ENCODE assay signal across 7 cellular contexts in genomic region chr14:100030006-100030405, GRCh38. TPM values are rescaled to one million over a fixed set of nuclear protein-coding genes. Genes with fewer than 3 reads are reported as not detected.
DNase-seq lines count a peak whose midpoint lies in the region; ATAC-seq, FAIRE-seq and TF ChIP-seq lines count a peak whose summit lies in the region.
"Not testable (repeated sequence)": the region's sequence is repeated elsewhere in the genome, so short reads cannot be mapped to it uniquely, and the experiment has no call there.

No MANE protein-coding gene starts in this region.

- RAD21 ChIA-PET in HCT116 (lab: Charles Lee; ENCODE audit: low non-redundant PET in 1 of 2, low total read pairs in 2 of 2, uncharacterized antibody in 2 of 2, unreplicated experiment in 2 of 2), result not testable (repeated sequence)

- H3K27ac ChIP-seq in HCT116 (ENCODE audit: low read depth, low read length); K562 (ENCODE audit: extremely low read depth, low read depth, low read length): not testable (repeated sequence)
- peak overlapping the region; percentile 99 for H3K27ac ChIP-seq in RWPE2 (ENCODE audit: poor library complexity, severe bottlenecking)
- H3K27ac ChIP-seq in hepatocyte, result peak overlapping the region; percentile 82
- H3K27ac ChIP-seq in osteoblast (ENCODE audit: low read depth, low read length), result peak overlapping the region; percentile 100
- H3K27ac ChIP-seq in subcutaneous abdominal adipose tissue (ENCODE audit: low read depth, low read length), result peak overlapping the region; percentile 79

- not testable (repeated sequence) for DNase-seq in HCT116 (ENCODE audit: low read depth, low spot score); RWPE2 (ENCODE audit: low spot score); K562 (ENCODE audit: extremely low read depth in 1 of 4, low spot score in 3 of 4); hepatocyte (ENCODE audit: low spot score); osteoblast (ENCODE audit: insufficient read length, low spot score, missing footprints)
- DNase-seq in epithelial cell of esophagus (ENCODE audit: low read depth), result peak; percentile 27

- ATAC-seq in HCT116; RWPE2 (ENCODE audit: low read depth); K562: not testable (repeated sequence)

- not testable (repeated sequence) for H2AFZ ChIP-seq in HCT116 (ENCODE audit: low read depth, low read length, poor library complexity, severe bottlenecking); K562 (ENCODE audit: low read depth, low read length); hepatocyte; osteoblast (ENCODE audit: low read length)

- H3K9me3 ChIP-seq in HCT116 (ENCODE audit: control insufficient read depth in 1 of 2, insufficient read depth in 1 of 2, low read depth in 1 of 2, low read length in 2 of 2); RWPE2 (ENCODE audit: severe bottlenecking); K562 (replicated peaks; ENCODE audit: control insufficient read depth, insufficient read depth, low read depth, low read length); hepatocyte (ENCODE audit: low read depth); osteoblast (ENCODE audit: low read depth, low read length); subcutaneous abdominal adipose tissue (ENCODE audit: control insufficient read depth in 5 of 5, low read length in 5 of 5): not testable (repeated sequence)

- not testable (repeated sequence) for H3K36me3 ChIP-seq in HCT116 (ENCODE audit: control insufficient read depth in 1 of 2, insufficient read depth in 2 of 2, low read length in 2 of 2); RWPE2 (ENCODE audit: low read depth); K562 (ENCODE audit: control insufficient read depth, insufficient read depth, low read length); hepatocyte (replicated peaks; ENCODE audit: insufficient read depth, low read depth); osteoblast (ENCODE audit: insufficient read depth, low read length); subcutaneous abdominal adipose tissue (ENCODE audit: control insufficient read depth in 5 of 5, insufficient read depth in 5 of 5, low read length in 5 of 5)

- not testable (repeated sequence) for H3K4me3 ChIP-seq in HCT116 (replicated peaks in 1 of 2; ENCODE audit: low read depth in 1 of 2, low read length in 2 of 2); RWPE2 (ENCODE audit: severe bottlenecking); K562; epithelial cell of esophagus (ENCODE audit: low read length); hepatocyte; osteoblast (ENCODE audit: insufficient read depth, low read length); subcutaneous abdominal adipose tissue (ENCODE audit: low read depth in 1 of 5, low read length in 5 of 5)

- not testable (repeated sequence) for H3K27me3 ChIP-seq in HCT116 (ENCODE audit: insufficient read depth, low read length); RWPE2 (ENCODE audit: insufficient read depth, poor library complexity, severe bottlenecking); K562 (ENCODE audit: control insufficient read depth in 2 of 2, insufficient read depth in 2 of 2, low read length in 2 of 2); hepatocyte; osteoblast (ENCODE audit: insufficient read depth, low read length); subcutaneous abdominal adipose tissue (ENCODE audit: control insufficient read depth in 5 of 5, insufficient read depth in 4 of 5, low read length in 5 of 5)

- BruUV-seq in HCT116 (replicated peaks; lab: Mats Ljungman, UMichigan); K562 (replicated peaks; lab: Mats Ljungman, UMichigan): not testable (repeated sequence)

- H3K9ac ChIP-seq in HCT116 (ENCODE audit: low read length); K562 (ENCODE audit: insufficient read depth in 1 of 2, low read depth in 2 of 2, low read length in 2 of 2); subcutaneous abdominal adipose tissue (ENCODE audit: low read length in 5 of 5): not testable (repeated sequence)

- not testable (repeated sequence) for H3K9me1 ChIP-seq in K562 (ENCODE audit: control insufficient read depth, insufficient read depth, low read length)

- H3K4me2 ChIP-seq in HCT116 (ENCODE audit: low read length), result peak overlapping the region; percentile 87; the same call in 1 of the 2 replicates
- H3K4me2 ChIP-seq in K562 (ENCODE audit: insufficient read depth, low read length); osteoblast (ENCODE audit: insufficient read depth, low read length): not testable (repeated sequence)
- peak overlapping the region; percentile 43 for H3K4me2 ChIP-seq in hepatocyte

- 90% methylated on average over 8 of the region's 13 CpGs for WGBS in K562 (ENCODE audit: insufficient coverage, low coverage, missing lambda C conversion rate)
- 94% methylated on average over 13 of the region's 13 CpGs for WGBS in hepatocyte (ENCODE audit: low lambda C conversion rate, missing lambda C conversion rate)

- not testable (repeated sequence) for TF ChIP-seq RAD21 in HCT116 (IDR thresholded peaks at IDR 0.05; ENCODE audit: low read depth); K562 (CRISPR knock-in tag; conservative IDR thresholded peaks at IDR 0.05 in 1 of 2, IDR thresholded peaks at IDR 0.05 in 1 of 2)

- TF ChIP-seq POLR2A in HCT116 (IDR thresholded peaks at IDR 0.05; ENCODE audit: borderline replicate concordance, extremely low read depth, insufficient read depth, insufficient read length); K562 (conservative IDR thresholded peaks at IDR 0.05): not testable (repeated sequence)

- intact Hi-C loops in HCT116 (cut with micrococcal nuclease); K562 (cut with micrococcal nuclease): not testable (repeated sequence)

- in situ Hi-C loops in K562 (cut with MboI), result not testable (repeated sequence)

- TF ChIP-seq CTCF in HCT116 (IDR thresholded peaks at IDR 0.05 in 2 of 3, conservative IDR thresholded peaks at IDR 0.05 in 1 of 3; ENCODE audit: borderline replicate concordance in 1 of 3, insufficient read depth in 1 of 3, low read depth in 2 of 3, low read length in 2 of 3); RWPE2 (IDR thresholded peaks at IDR 0.05; ENCODE audit: poor library complexity, severe bottlenecking); K562 (IDR thresholded peaks at IDR 0.05 in 2 of 3, conservative IDR thresholded peaks at IDR 0.05 in 1 of 3; ENCODE audit: insufficient read depth in 2 of 3, low read depth in 1 of 3, low read length in 3 of 3); epithelial cell of esophagus (IDR thresholded peaks at IDR 0.05; ENCODE audit: insufficient read depth, low read depth, low read length, missing control alignments); hepatocyte (IDR thresholded peaks at IDR 0.05; ENCODE audit: poor library complexity); osteoblast (IDR thresholded peaks at IDR 0.05; ENCODE audit: extremely low read depth, low read depth, low read length): not testable (repeated sequence)

- POLR2A ChIA-PET in HCT116 (lab: Charles Lee), result not testable (repeated sequence)
- POLR2A ChIA-PET in K562 (lab: Yijun Ruan, JAX), result interaction anchor here (0.6 to 2.0 kb wide), 3 partner anchors 10 to 514 kb away, joined by 3 to 5 read pairs (median 4); no protein-coding TSS in a partner anchor

- H4K20me1 ChIP-seq in HCT116 (ENCODE audit: insufficient read depth); K562 (replicated peaks; ENCODE audit: control insufficient read depth, insufficient read depth, low read length); osteoblast (ENCODE audit: insufficient read depth, low read length): not testable (repeated sequence)
- H4K20me1 ChIP-seq in hepatocyte (ENCODE audit: insufficient read depth, poor library complexity, severe bottlenecking), result peaks cover 10% of the 10 kb centered on the region

- FAIRE-seq in K562 (lab: Jason Lieb, UNC), result not testable (repeated sequence)

- H3K79me2 ChIP-seq in HCT116 (ENCODE audit: insufficient read depth, low read length); K562 (ENCODE audit: control insufficient read depth, insufficient read depth, low read length); osteoblast (ENCODE audit: insufficient read depth, low read length): not testable (repeated sequence)
- H3K79me2 ChIP-seq in hepatocyte, result peaks cover 87% of the 10 kb centered on the region

- CTCF ChIA-PET in HCT116 (lab: Charles Lee); K562 (lab: Yijun Ruan, JAX; ENCODE audit: low intra/inter-chr PET ratio): not testable (repeated sequence)

- H3K4me1 ChIP-seq in HCT116 (ENCODE audit: control insufficient read depth in 1 of 2, insufficient read depth in 2 of 2, low read length in 2 of 2) (peaks cover 18 to 33% of the 10 kb centered on the region in 2 experiments), RWPE2 (ENCODE audit: insufficient read depth, poor library complexity, severe bottlenecking) (peaks cover 47% of the 10 kb centered on the region), hepatocyte (ENCODE audit: insufficient read depth) (peaks cover 38% of the 10 kb centered on the region), osteoblast (ENCODE audit: insufficient read depth, low read length) (peaks cover 68% of the 10 kb centered on the region), subcutaneous abdominal adipose tissue (ENCODE audit: control insufficient read depth in 5 of 5, insufficient read depth in 5 of 5, low read length in 5 of 5) (peaks cover 4 to 28% (median 24%) of the 10 kb centered on the region in 5 donors)
- not testable (repeated sequence) for H3K4me1 ChIP-seq in K562 (replicated peaks in 1 of 2; ENCODE audit: control insufficient read depth in 2 of 2, insufficient read depth in 2 of 2, low read length in 2 of 2)

- not testable (repeated sequence) for H3K9me2 ChIP-seq in HCT116 (ENCODE audit: insufficient read depth); hepatocyte (replicated peaks; ENCODE audit: insufficient read depth)

- not testable (repeated sequence) for TF ChIP-seq EP300 in K562 (IDR thresholded peaks at IDR 0.05; ENCODE audit: low read length)

RNA-seq across cellular contexts. Expression of gene EVL, which starts 35.2 kb away (rescaled TPM):
- total RNA-seq in HCT116 (2021; ENCODE audit: unreplicated experiment), result 19.9 TPM
- 15.6 and 18.8 TPM in 2 replicates for polyA plus RNA-seq in HCT116 (2012)
- total RNA-seq in K562 (2011; cell fraction: chromatin; rRNA removed; ENCODE audit: low replicate concordance), result 128 and 200 TPM in 2 replicates
- total RNA-seq in K562 (2011; cell fraction: nucleolus; rRNA removed), result 79.5 and 87.4 TPM in 2 replicates
- 91.0 and 118 TPM in 2 replicates for total RNA-seq in K562 (2011; cell fraction: nucleoplasm; rRNA removed)
- 23.9 and 26.3 TPM in 2 replicates for total RNA-seq in K562 (2014; rRNA removed)
- 15.6 and 17.6 TPM in 2 replicates for total RNA-seq in K562 (2014; rRNA removed; fragmentation: Illumina TruSeq; extraction: Trizol)
- total RNA-seq in K562 (2015; rRNA removed; fragmentation: Illumina TruSeq; extraction: Trizol), result 18.2 and 18.6 TPM in 2 replicates
- total RNA-seq in K562 (2021), result 39.3 and 43.4 TPM in 2 replicates
- 29.4 and 30.4 TPM in 2 replicates for polyA plus RNA-seq in K562 (2011; rRNA removed)
- polyA plus RNA-seq in K562 (2011; cell fraction: cytosol; rRNA removed), result 24.7 and 27.8 TPM in 2 replicates
- polyA plus RNA-seq in K562 (2011; cell fraction: nucleus; rRNA removed), result 87.8 and 114 TPM in 2 replicates
- polyA plus RNA-seq in K562 (2012), result 33.0 and 36.9 TPM in 2 replicates
- 35.0 and 36.1 TPM in 2 replicates for polyA plus RNA-seq in K562 (2014; fragmentation: Illumina TruSeq; extraction: Trizol)
- polyA plus RNA-seq in K562 (2014; fragmentation: Nextera tagmentation; extraction: Ambion mirVana), result 1 to 10 TPM; 2.9 to 4.0 TPM
- 28.9 and 30.8 TPM in 2 replicates for polyA plus RNA-seq in K562 (2014; rRNA removed)
- 23.0 and 23.4 TPM in 2 replicates for polyA minus RNA-seq in K562 (2011; rRNA and poly(A)+ RNA removed)
- polyA minus RNA-seq in K562 (2011; cell fraction: cytosol; rRNA and poly(A)+ RNA removed), result 16.3 and 18.9 TPM in 2 replicates
- 28.1 and 31.0 TPM in 2 replicates for polyA minus RNA-seq in K562 (2011; cell fraction: nucleus; rRNA and poly(A)+ RNA removed)
- 43.4 and 60.5 TPM in 2 replicates for total RNA-seq in hepatocyte
- polyA plus RNA-seq in hepatocyte, result 77.2 and 103 TPM in 2 replicates
- 16.6 and 17.4 TPM in 2 replicates for total RNA-seq in osteoblast
